ENCODE assay signal across 13 cellular contexts in the genomic region with DNA sequence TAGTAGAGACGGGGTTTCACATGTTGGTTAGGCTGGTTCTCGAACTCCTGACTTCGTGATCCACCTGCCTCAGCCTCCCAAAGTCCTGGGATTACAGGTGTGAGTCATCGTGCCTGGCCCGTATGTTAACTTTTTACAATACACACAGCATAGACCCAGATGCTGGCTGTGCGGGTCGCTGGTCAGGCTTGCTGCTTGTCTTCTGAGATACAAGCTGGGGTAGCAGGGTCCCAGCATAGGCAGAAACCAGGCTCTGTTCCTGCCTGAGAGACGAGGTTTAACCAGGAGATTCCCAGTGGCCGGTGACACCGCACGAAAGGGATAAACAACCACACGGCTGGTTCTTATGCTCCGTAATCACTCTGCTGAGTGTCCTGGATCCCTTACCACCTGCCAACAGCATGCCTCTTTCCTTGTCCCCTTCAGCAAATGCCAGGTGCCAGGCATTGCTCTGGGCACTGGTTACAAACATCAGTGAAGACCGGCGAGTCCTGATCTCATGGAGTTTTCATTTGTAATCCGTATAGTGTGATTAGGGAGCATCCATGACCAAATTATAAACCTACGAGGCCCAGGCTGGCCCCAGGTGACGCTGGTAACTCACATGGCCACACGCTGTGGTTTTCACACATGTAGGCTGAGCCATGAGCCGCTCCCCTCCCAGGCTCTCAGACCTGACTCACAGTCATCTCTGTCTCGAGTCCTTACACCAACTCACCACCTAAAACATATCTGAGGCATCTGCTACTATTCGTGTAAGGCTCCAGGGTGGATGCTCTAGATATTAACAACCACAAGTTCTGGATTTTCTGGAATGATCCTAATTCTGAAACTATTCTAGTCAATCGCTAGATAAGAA.
DNase-seq lines count a peak whose midpoint lies in the region; ATAC-seq and TF ChIP-seq lines count a peak whose summit lies in the region.
"Had no signal": no experiment of that assay in that cellular context is flagged by ENCODE, and none has a peak within 500 bp of the region (broad histone marks: within the 10 kb centered on the region; RNA-seq: fewer than 3 reads in every experiment).

No MANE protein-coding gene starts in this region.

- peak in 3 of 4 donors; percentile 32 to 56 (median 41) for ATAC-seq in psoas muscle
- ATAC-seq in HG03196 (IDR thresholded peaks at IDR 0.05; ENCODE audit: unreplicated experiment): no peak
- ATAC-seq: lower lobe of right lung had no signal

- H3K36me3 ChIP-seq in GM23248 (ENCODE audit: low read depth) (no peaks in the 10 kb centered on the region), SJSA1 (no peaks in the 10 kb centered on the region), psoas muscle (ENCODE audit: insufficient read depth in 1 of 2, low read depth in 1 of 2) (no peaks in the 10 kb centered on the region)
- H3K36me3 ChIP-seq: lower lobe of right lung, WERI-Rb-1 had no signal

- TF ChIP-seq CTCF in psoas muscle (IDR thresholded peaks at IDR 0.05): no peak

- H3F3A ChIP-seq in GM23248 (ENCODE audit: insufficient read depth): peaks cover 28% of the 10 kb centered on the region

- in situ Hi-C loops in GM23248 (cut with MboI): loop anchor here (10.0 kb wide), 1 partner anchor 394 kb away; no protein-coding TSS in a partner anchor

- H4K20me1 ChIP-seq in GM23248 (ENCODE audit: insufficient read depth): no peaks in the 10 kb centered on the region

- no peaks in the 10 kb centered on the region for H3K9me2 ChIP-seq in GM23248 (ENCODE audit: insufficient read depth)

- H3K4me1 ChIP-seq in GM23248 (ENCODE audit: insufficient read depth) (peaks cover 52% of the 10 kb centered on the region), SJSA1 (replicated peaks) (peaks cover 17% of the 10 kb centered on the region), psoas muscle (peaks cover 43% of the 10 kb centered on the region)
- H3K4me1 ChIP-seq: lower lobe of right lung had no signal

- intact Hi-C loops in psoas muscle (cut with DNase I): no loop called here

- no peak overlapping the region for H2AFZ ChIP-seq in GM23248

- H3K27me3 ChIP-seq in GM23248 (replicated peaks; ENCODE audit: insufficient read depth) (no peaks in the 10 kb centered on the region), SJSA1 (replicated peaks) (no peaks in the 10 kb centered on the region), psoas muscle (ENCODE audit: insufficient read depth in 3 of 3, low read length in 2 of 3) (no peaks in the 10 kb centered on the region)

- H3K27ac ChIP-seq in GM23248 (no peak overlapping the region), SJSA1 (peak overlapping the region; percentile 54), psoas muscle (peak overlapping the region; percentile 3)
- H3K27ac ChIP-seq: lower lobe of right lung had no signal

- H3K9ac ChIP-seq in GM23248: no peak overlapping the region

- H3K4me2 ChIP-seq in GM23248 (ENCODE audit: unreplicated experiment): no peak overlapping the region

- H3K9me3 ChIP-seq in GM23248 (ENCODE audit: low read depth) (no peaks in the 10 kb centered on the region), SJSA1 (replicated peaks) (no peaks in the 10 kb centered on the region), psoas muscle (no peaks in the 10 kb centered on the region)
- H3K9me3 ChIP-seq: lower lobe of right lung had no signal

- DNase-seq in activated T-cell treated with anti-CD3 and anti-CD28 coated beads for 48 hours (ENCODE audit: low read depth): peak; percentile 4
- no peak for DNase-seq in activated T-cell treated with anti-CD3 and anti-CD28 coated beads, Interleukin-2, amount 50 U/mL, for 1 hour
- DNase-seq in GM23248: peak; percentile 36
- peak in 1 of 2 experiments; percentile 47 for DNase-seq in SJSA1 (ENCODE audit: low read depth in 1 of 2, low spot score in 2 of 2)
- peak in 1 of 2 donors; percentile 45 for DNase-seq in psoas muscle
- no peak for DNase-seq in UCSD-AML1 (lab: John Stamatoyannopoulos, UW; ENCODE audit: unreplicated experiment)
- DNase-seq in GOT3 (lab: John Stamatoyannopoulos, UW): no peak
- DNase-seq: hippocampal formation, lower lobe of right lung, NCI-H1105, small intestine, WERI-Rb-1 had no signal

- peaks cover 83% of the 10 kb centered on the region for H3K79me2 ChIP-seq in GM23248 (ENCODE audit: insufficient read depth)

- WGBS in GM23248 (ENCODE audit: low coverage in 1 of 2, low lambda C conversion rate in 2 of 2, missing lambda C conversion rate in 2 of 2), 2 experiments: 94 to 96% methylated on average over 23 of the region's 23 CpGs
- 71 to 84% (median 81%) methylated on average over 23 of the region's 23 CpGs for WGBS in psoas muscle, 3 donors

- H3K4me3 ChIP-seq in GM23248 (no peak overlapping the region), SJSA1 (no peak overlapping the region), psoas muscle (no peak overlapping the region)
- H3K4me3 ChIP-seq: lower lobe of right lung had no signal

Comparison
In these comparisons a context has a peak if more than half of its experiments do, and no peak if none do; other contexts are left out.
1. DNase-seq: peak in activated T-cell treated with anti-CD3 and anti-CD28 coated beads for 48 hours (single experiment) and GM23248 (single experiment); none in activated T-cell treated with anti-CD3 and anti-CD28 coated beads, Interleukin-2, amount 50 U/mL, for 1 hour (single experiment), UCSD-AML1 (single experiment) and GOT3 (single experiment).